Comparison of ENCODE assay signal across 13 cellular contexts in the genomic region with DNA sequence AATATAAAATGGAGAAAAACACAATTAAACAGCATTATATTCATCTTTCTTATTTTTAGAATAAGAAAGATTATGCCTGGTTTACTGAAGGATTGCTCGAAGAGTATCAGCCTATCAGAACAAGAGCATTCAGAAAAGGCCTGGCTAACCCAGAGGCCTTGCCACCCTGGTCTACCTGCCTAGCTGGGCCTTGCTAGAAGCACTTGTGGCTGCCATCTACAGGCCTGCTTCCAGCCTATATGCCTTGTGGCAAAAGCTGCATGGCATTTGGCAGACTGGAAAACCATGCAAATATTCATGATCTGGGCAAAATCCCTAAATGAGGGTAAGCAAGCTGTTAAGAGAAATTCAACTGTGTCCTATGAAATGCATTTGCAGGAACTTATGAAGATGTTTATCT. TPM values are rescaled to one million over a fixed set of nuclear protein-coding genes. Genes with fewer than 3 reads are reported as not detected.
DNase-seq lines count a peak whose midpoint lies in the region; ATAC-seq, FAIRE-seq and TF ChIP-seq lines count a peak whose summit lies in the region.
"Had no signal": no experiment of that assay in that cellular context is flagged by ENCODE, and none has a peak within 500 bp of the region (broad histone marks: within the 10 kb centered on the region; RNA-seq: fewer than 3 reads in every experiment).

No MANE protein-coding gene starts in this region.

- no peaks in the 10 kb centered on the region for H3K36me3 Mint-ChIP-seq in chondrocyte (ENCODE audit: low read depth)
- no peaks in the 10 kb centered on the region for H3K36me3 Mint-ChIP-seq in glutamatergic neuron (ENCODE audit: unreplicated experiment)
- H3K36me3 Mint-ChIP-seq: stimulated activated memory B cell treated with anti-CD40 and anti-IgM and Interleukin-4, amounts not matched to agents 10 μg/mL and 1 μg/mL and 100 μg/mL, for 72 hours had no signal

- TF ChIP-seq CTCF in chondrocyte (IDR thresholded peaks at IDR 0.05) (peak; percentile 24), pancreas (IDR thresholded peaks at IDR 0.05) (peak in 3 of 4 donors; percentile 12 to 20 (median 16)), glutamatergic neuron (IDR thresholded peaks at IDR 0.05; ENCODE audit: partially characterized antibody, unreplicated experiment) (no peak)

- no peaks in the 10 kb centered on the region for H3K27me3 ChIP-seq in pancreas
- H3K27me3 ChIP-seq: right atrium auricular region had no signal

- peaks cover 0 to 9% (median 6%) of the 10 kb centered on the region in 3 donors for H3K4me1 ChIP-seq in pancreas

- H3K27ac ChIP-seq in pancreas, result no peak overlapping the region
- H3K27ac ChIP-seq: right atrium auricular region, SK-N-MC had no signal

- H3K9me3 ChIP-seq in pancreas, result no peaks in the 10 kb centered on the region
- H3K9me3 ChIP-seq: right atrium auricular region had no signal

- peak; percentile 82 to 98 (median 96) for ATAC-seq in pancreas
- ATAC-seq: stimulated activated memory B cell treated with anti-CD40 and anti-IgM and Interleukin-4, amounts not matched to agents 10 μg/mL and 1 μg/mL and 100 μg/mL, for 72 hours had no signal

- no peak for FAIRE-seq in pancreas (lab: Jason Lieb, UNC)

- H3K4me1 Mint-ChIP-seq in chondrocyte (ENCODE audit: low read depth) (no peaks in the 10 kb centered on the region), glutamatergic neuron (ENCODE audit: low read depth, unreplicated experiment) (no peaks in the 10 kb centered on the region)
- H3K4me1 Mint-ChIP-seq: stimulated activated memory B cell treated with anti-CD40 and anti-IgM and Interleukin-4, amounts not matched to agents 10 μg/mL and 1 μg/mL and 100 μg/mL, for 72 hours had no signal

- DNase-seq in NCI-H526 (lab: John Stamatoyannopoulos, UW), result peak; percentile 32 to 59
- no peak for DNase-seq in NCI-H526 treated with DMSO at 0.1 percent for 48 hours (lab: John Stamatoyannopoulos, UW)
- DNase-seq in NCI-H1092 (lab: John Stamatoyannopoulos, UW), result peak; percentile 46
- no peak for DNase-seq in chondrocyte (ENCODE audit: low spot score)
- DNase-seq in pancreas, result peak in 4 of 6 donors; percentile 37 to 60 (median 52)
- DNase-seq in glutamatergic neuron, result no peak
- no peak for DNase-seq in stimulated activated CD4-positive, alpha-beta T cell treated with anti-CD3 and anti-CD28 coated beads, Interleukin-4, amount 100 ng/mL, for 1 hour
- DNase-seq in hippocampal formation (lab: John Stamatoyannopoulos, UW), result no peak
- DNase-seq: activated T-cell treated with anti-CD3 and anti-CD28 coated beads, Interleukin-2, amount 50 U/mL, for 24 hours had no signal

- H3K27me3 Mint-ChIP-seq in chondrocyte (ENCODE audit: low read depth) (peaks cover 8% of the 10 kb centered on the region), glutamatergic neuron (ENCODE audit: unreplicated experiment) (no peaks in the 10 kb centered on the region)
- H3K27me3 Mint-ChIP-seq: activated T-cell treated with anti-CD3 and anti-CD28 coated beads, Interleukin-2, amount 50 U/mL, for 24 hours; stimulated activated memory B cell treated with anti-CD40 and anti-IgM and Interleukin-4, amounts not matched to agents 10 μg/mL and 1 μg/mL and 100 μg/mL, for 72 hours had no signal

- WGBS in pancreas, 2 donors, result 27 to 45% methylated on average over 1 of the region's 1 CpG

- H3K4me3 ChIP-seq in pancreas, result no peak overlapping the region
- H3K4me3 ChIP-seq: right atrium auricular region, SK-N-MC had no signal

- H3K36me3 ChIP-seq in pancreas, result no peaks in the 10 kb centered on the region
- H3K36me3 ChIP-seq: right atrium auricular region had no signal

- intact Hi-C loops in pancreas (cut with DNase I), result loop anchor here in 1 of 3 donors (5.0 kb wide), 1 partner anchor 102 kb away; no protein-coding TSS in a partner anchor

- H3K4me3 Mint-ChIP-seq in chondrocyte (ENCODE audit: unreplicated experiment) (no peak overlapping the region), glutamatergic neuron (ENCODE audit: unreplicated experiment) (no peak overlapping the region)
- H3K4me3 Mint-ChIP-seq: activated T-cell treated with anti-CD3 and anti-CD28 coated beads, Interleukin-2, amount 50 U/mL, for 24 hours; stimulated activated memory B cell treated with anti-CD40 and anti-IgM and Interleukin-4, amounts not matched to agents 10 μg/mL and 1 μg/mL and 100 μg/mL, for 72 hours had no signal

- H3K9me3 Mint-ChIP-seq in chondrocyte (ENCODE audit: low read depth) (no peaks in the 10 kb centered on the region), glutamatergic neuron (ENCODE audit: unreplicated experiment) (no peaks in the 10 kb centered on the region)
- H3K9me3 Mint-ChIP-seq: activated T-cell treated with anti-CD3 and anti-CD28 coated beads, Interleukin-2, amount 50 U/mL, for 24 hours; stimulated activated memory B cell treated with anti-CD40 and anti-IgM and Interleukin-4, amounts not matched to agents 10 μg/mL and 1 μg/mL and 100 μg/mL, for 72 hours had no signal

- H3K27ac Mint-ChIP-seq in chondrocyte (ENCODE audit: unreplicated experiment) (no peak overlapping the region), glutamatergic neuron (ENCODE audit: unreplicated experiment) (no peak overlapping the region)
- H3K27ac Mint-ChIP-seq: activated T-cell treated with anti-CD3 and anti-CD28 coated beads, Interleukin-2, amount 50 U/mL, for 24 hours; stimulated activated memory B cell treated with anti-CD40 and anti-IgM and Interleukin-4, amounts not matched to agents 10 μg/mL and 1 μg/mL and 100 μg/mL, for 72 hours had no signal

RNA-seq across cellular contexts. Expression of a gene that starts 9.3 kb away (rescaled TPM):
- total RNA-seq in chondrocyte (not detected in 3 replicates), pancreas (10 to 100 TPM in 3 of 6 donors, 1 to 10 TPM in 3; 6.7 to 15.7 (median 9.8) TPM), glutamatergic neuron (ENCODE audit: unreplicated experiment) (0.93 TPM)
- polyA plus RNA-seq in pancreas, result 10 to 100 TPM in 1 of 2 donors, 1 to 10 TPM in 1; 5.7 to 13.3 TPM
- total RNA-seq: dermis microvascular lymphatic vessel endothelial cell, right atrium auricular region had no signal

RNA-seq across cellular contexts. Expression of a gene that starts 29.0 kb away (rescaled TPM):
- total RNA-seq in chondrocyte (51.0 to 54.6 TPM (median 52.6 TPM) in 3 replicates), pancreas (10 to 100 TPM; 23.3 to 31.7 (median 25.3) TPM), glutamatergic neuron (ENCODE audit: unreplicated experiment) (122 TPM)
- polyA plus RNA-seq in pancreas, result 10 to 100 TPM in 1 of 2 donors, 1 to 10 TPM in 1; 6.3 to 13.7 TPM

Comparison
In these comparisons a context has a peak if more than half of its experiments do, and no peak if none do; other contexts are left out.
1. DNase-seq: peak in NCI-H526 (2 of 2), NCI-H1092 (single experiment) and pancreas (4 of 6); none in NCI-H526 treated with DMSO at 0.1 percent for 48 hours (single experiment), chondrocyte (single experiment), glutamatergic neuron (single experiment), stimulated activated CD4-positive, alpha-beta T cell treated with anti-CD3 and anti-CD28 coated beads, Interleukin-4, amount 100 ng/mL, for 1 hour (single experiment) and hippocampal formation (0 of 2).